In genomic region chr5:126348855-126349635, GRCh38 we compare ENCODE assay signal across 2 cellular contexts.
A peak's percentile ranks its signal among the peaks of the same experiment; 100 is the strongest.
TF ChIP-seq lines count a peak whose summit lies in the region.

No MANE protein-coding gene starts in this region.

TF ChIP-seq in GM23338, 12 proteins besides CTCF, POLR2A, EP300 and RAD21:
- TF ChIP-seq CREB1 (CRISPR knock-in tag; IDR thresholded peaks at IDR 0.05; ENCODE audit: low read depth) (no peak), ZNF114 (CRISPR knock-in tag; IDR thresholded peaks at IDR 0.05) (no peak), REST (IDR thresholded peaks at IDR 0.05; ENCODE audit: unreplicated experiment) (no peak), EZH2 (IDR thresholded peaks at IDR 0.05; ENCODE audit: low read depth, unreplicated experiment) (no peak), STAT1 (IDR thresholded peaks at IDR 0.05; ENCODE audit: unreplicated experiment) (no peak), NANOG (IDR thresholded peaks at IDR 0.05; ENCODE audit: borderline replicate concordance) (peak; percentile 62; the same call in 1 of the 2 replicates)

TF ChIP-seq in H1, 55 proteins besides CTCF, POLR2A, EP300 and RAD21:
- TF ChIP-seq CBX8 (IDR thresholded peaks at IDR 0.05; ENCODE audit: borderline replicate concordance, low read depth, low read length) (no peak), CHD7 (IDR thresholded peaks at IDR 0.05; ENCODE audit: insufficient replicate concordance, low read length) (peak; percentile 21)
